In the genomic region with DNA sequence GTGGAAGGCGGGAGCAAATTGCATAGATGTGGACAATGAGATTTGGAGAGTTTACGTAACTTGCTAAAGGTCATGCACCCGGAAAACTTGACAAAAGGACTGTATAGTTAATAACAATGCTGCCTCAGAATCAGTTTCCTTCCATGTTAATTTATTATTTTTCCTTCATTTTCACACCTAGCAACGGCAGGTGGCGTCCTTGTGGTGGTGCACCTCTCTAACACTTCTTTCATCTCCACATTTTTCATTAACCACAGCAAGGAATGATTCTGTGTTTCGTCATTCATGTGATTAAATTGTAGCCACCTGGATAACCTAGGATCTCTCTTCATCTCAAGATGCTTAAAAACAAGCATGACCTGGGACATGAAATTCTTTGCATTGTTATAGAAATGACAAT, we compare ENCODE assay signal across 16 cellular contexts.
DNase-seq lines count a peak whose midpoint lies in the region; ATAC-seq and TF ChIP-seq lines count a peak whose summit lies in the region.
"Had no signal": no experiment of that assay in that cellular context is flagged by ENCODE, and none has a peak within 500 bp of the region (broad histone marks: within the 10 kb centered on the region; RNA-seq: fewer than 3 reads in every experiment).

No MANE protein-coding gene starts in this region.

- POLR2A ChIA-PET in RWPE1 (lab: Yijun Ruan, JAX; ENCODE audit: low non-redundant PET) = no interaction called here

- H3K27me3 ChIP-seq in Loucy (ENCODE audit: insufficient read depth, low read length, poor library complexity, severe bottlenecking) = no peaks in the 10 kb centered on the region
- H3K27me3 ChIP-seq: gastroesophageal sphincter, SJSA1 had no signal

- H3K9ac ChIP-seq in Loucy (ENCODE audit: low read depth, low read length, poor library complexity, severe bottlenecking) = no peak overlapping the region
- H3K9ac ChIP-seq: GM23248 had no signal

- H3K79me2 ChIP-seq in Loucy (ENCODE audit: insufficient read depth, low read length) = no peaks in the 10 kb centered on the region

- no peak overlapping the region for H2AFZ ChIP-seq in Loucy (ENCODE audit: low read length)
- H2AFZ ChIP-seq: GM23248 had no signal

- no peak overlapping the region for H3K4me2 ChIP-seq in Loucy (ENCODE audit: low read depth, low read length, poor library complexity, severe bottlenecking)
- H3K4me2 ChIP-seq: smooth muscle cell had no signal

- H3K4me1 ChIP-seq in Loucy (ENCODE audit: insufficient read depth, low read length, poor library complexity, severe bottlenecking) = no peaks in the 10 kb centered on the region
- H3K4me1 ChIP-seq: gastroesophageal sphincter, SJSA1 had no signal

- ATAC-seq in HG03432 (IDR thresholded peaks at IDR 0.05; ENCODE audit: unreplicated experiment) = no peak
- ATAC-seq: activated CD8-positive, alpha-beta memory T cell treated with anti-CD3 and anti-CD28 coated beads, Interleukin-2, amount 10 ng/mL, durations not matched to agents 7 days and 5 days; CD8-positive, alpha-beta T cell; gastroesophageal sphincter had no signal

- H3K9me3 ChIP-seq in Loucy (ENCODE audit: insufficient read depth, low read depth, low read length) = no peaks in the 10 kb centered on the region
- H3K9me3 ChIP-seq: gastroesophageal sphincter, SJSA1 had no signal

- no peaks in the 10 kb centered on the region for H4K20me1 ChIP-seq in Loucy (ENCODE audit: insufficient read depth, low read length, poor library complexity, severe bottlenecking)

- no peaks in the 10 kb centered on the region for H3K9me2 ChIP-seq in Loucy (replicated peaks; ENCODE audit: low read depth, low read length)

- no peaks in the 10 kb centered on the region for H3F3A ChIP-seq in Loucy (ENCODE audit: low read depth)

- no peak overlapping the region for H3K4me3 ChIP-seq in Loucy (ENCODE audit: low read length, poor library complexity, severe bottlenecking)
- H3K4me3 ChIP-seq: gastroesophageal sphincter, GM23248, SJSA1, smooth muscle cell had no signal

- H3K27ac ChIP-seq in RWPE1 = no peak overlapping the region
- H3K27ac ChIP-seq: gastroesophageal sphincter, GM23248, SJSA1 had no signal

- DNase-seq in NCI-H1694 (lab: John Stamatoyannopoulos, UW) (peak; percentile 12), NCI-H1694 treated with DMSO at 0.1 percent for 48 hours (lab: John Stamatoyannopoulos, UW) (no peak), RWPE1 (ENCODE audit: low spot score) (peak; percentile 3), kidney tubule cell (ENCODE audit: low spot score) (peak; percentile 6), NCI-H187 (lab: John Stamatoyannopoulos, UW) (no peak)
- DNase-seq in activated CD4-positive, alpha-beta T cell treated with anti-CD3 and anti-CD28 coated beads, Interleukin-2, amount 50 U/mL, for 48 hours = no peak
- DNase-seq: activated CD8-positive, alpha-beta memory T cell treated with anti-CD3 and anti-CD28 coated beads, Interleukin-2, amount 10 ng/mL, durations not matched to agents 7 days and 5 days; activated naive CD4-positive, alpha-beta T cell treated with anti-CD3 and anti-CD28 coated beads for 36 hours; CD8-positive, alpha-beta T cell; GM23248; occipital lobe had no signal

- TF ChIP-seq CTCF in Loucy (conservative IDR thresholded peaks at IDR 0.05; ENCODE audit: low read length) = peak; percentile 57
- no peak for TF ChIP-seq CTCF in RWPE1 (conservative IDR thresholded peaks at IDR 0.05; ENCODE audit: low read depth)

- H3K36me3 ChIP-seq in Loucy (ENCODE audit: insufficient read depth, low read length) = no peaks in the 10 kb centered on the region
- H3K36me3 ChIP-seq: gastroesophageal sphincter, SJSA1 had no signal

- CTCF ChIA-PET in RWPE1 (lab: Yijun Ruan, JAX) = no interaction called here

Comparison
In these comparisons a context has a peak if more than half of its experiments do, and no peak if none do; other contexts are left out.
1. DNase-seq: peak in NCI-H1694 (single experiment), RWPE1 (single experiment) and kidney tubule cell (single experiment); none in NCI-H1694 treated with DMSO at 0.1 percent for 48 hours (single experiment), activated CD4-positive, alpha-beta T cell treated with anti-CD3 and anti-CD28 coated beads, Interleukin-2, amount 50 U/mL, for 48 hours (0 of 2) and NCI-H187 (0 of 2).